Comparison of ENCODE assay signal across 1 cellular context in the genomic region with DNA sequence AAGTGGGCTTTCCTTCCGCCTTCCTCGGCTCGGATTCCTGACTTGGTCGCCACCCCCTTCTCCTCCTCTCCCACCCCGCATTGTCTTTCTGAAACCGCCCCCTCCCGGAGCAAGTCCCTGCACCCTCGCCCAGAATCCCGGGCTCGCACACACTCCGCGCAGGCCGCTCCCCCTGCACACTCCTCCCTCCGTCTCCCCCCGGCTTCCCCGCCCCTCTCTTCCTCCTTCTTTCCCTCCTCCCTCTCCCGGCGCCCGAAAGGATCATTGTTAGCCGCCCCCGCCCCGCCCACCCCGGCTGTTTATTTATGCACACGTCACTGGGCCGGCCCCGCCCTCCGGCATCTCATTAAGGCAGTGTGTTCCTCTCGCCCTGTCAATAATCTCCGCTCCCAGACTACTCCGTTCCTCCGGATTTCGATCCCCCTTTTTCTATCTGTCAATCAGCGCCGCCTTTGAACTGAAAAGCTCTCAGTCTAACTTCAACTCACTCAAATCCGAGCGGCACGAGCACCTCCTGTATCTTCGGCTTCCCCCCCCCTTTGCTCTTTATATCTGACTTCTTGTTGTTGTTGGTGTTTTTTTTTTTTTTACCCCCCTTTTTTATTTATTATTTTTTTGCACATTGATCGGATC.
A peak's percentile ranks its signal among the peaks of the same experiment; 100 is the strongest.
TF ChIP-seq lines count a peak whose summit lies in the region.

A gene (plus strand): TSS at position 373 of the 633 bp plus-strand sequence. CDS start 510 bp downstream, outside the sequence.

TF ChIP-seq in HepG2, 621 proteins besides CTCF, POLR2A, EP300 and RAD21 (continued from another document and continues in another):
- TF ChIP-seq, protein P1, sequence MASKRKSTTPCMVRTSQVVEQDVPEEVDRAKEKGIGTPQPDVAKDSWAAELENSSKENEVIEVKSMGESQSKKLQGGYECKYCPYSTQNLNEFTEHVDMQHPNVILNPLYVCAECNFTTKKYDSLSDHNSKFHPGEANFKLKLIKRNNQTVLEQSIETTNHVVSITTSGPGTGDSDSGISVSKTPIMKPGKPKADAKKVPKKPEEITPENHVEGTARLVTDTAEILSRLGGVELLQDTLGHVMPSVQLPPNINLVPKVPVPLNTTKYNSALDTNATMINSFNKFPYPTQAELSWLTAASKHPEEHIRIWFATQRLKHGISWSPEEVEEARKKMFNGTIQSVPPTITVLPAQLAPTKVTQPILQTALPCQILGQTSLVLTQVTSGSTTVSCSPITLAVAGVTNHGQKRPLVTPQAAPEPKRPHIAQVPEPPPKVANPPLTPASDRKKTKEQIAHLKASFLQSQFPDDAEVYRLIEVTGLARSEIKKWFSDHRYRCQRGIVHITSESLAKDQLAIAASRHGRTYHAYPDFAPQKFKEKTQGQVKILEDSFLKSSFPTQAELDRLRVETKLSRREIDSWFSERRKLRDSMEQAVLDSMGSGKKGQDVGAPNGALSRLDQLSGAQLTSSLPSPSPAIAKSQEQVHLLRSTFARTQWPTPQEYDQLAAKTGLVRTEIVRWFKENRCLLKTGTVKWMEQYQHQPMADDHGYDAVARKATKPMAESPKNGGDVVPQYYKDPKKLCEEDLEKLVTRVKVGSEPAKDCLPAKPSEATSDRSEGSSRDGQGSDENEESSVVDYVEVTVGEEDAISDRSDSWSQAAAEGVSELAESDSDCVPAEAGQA (IDR thresholded peaks at IDR 0.05; ENCODE audit: low read depth) = no peak
- TF ChIP-seq, protein P1 (CRISPR knock-in tag; IDR thresholded peaks at IDR 0.05; ENCODE audit: borderline replicate concordance) = no peak
- TF ChIP-seq NFATC3 (CRISPR knock-in tag; IDR thresholded peaks at IDR 0.05) = no peak
- TF ChIP-seq, protein P2, sequence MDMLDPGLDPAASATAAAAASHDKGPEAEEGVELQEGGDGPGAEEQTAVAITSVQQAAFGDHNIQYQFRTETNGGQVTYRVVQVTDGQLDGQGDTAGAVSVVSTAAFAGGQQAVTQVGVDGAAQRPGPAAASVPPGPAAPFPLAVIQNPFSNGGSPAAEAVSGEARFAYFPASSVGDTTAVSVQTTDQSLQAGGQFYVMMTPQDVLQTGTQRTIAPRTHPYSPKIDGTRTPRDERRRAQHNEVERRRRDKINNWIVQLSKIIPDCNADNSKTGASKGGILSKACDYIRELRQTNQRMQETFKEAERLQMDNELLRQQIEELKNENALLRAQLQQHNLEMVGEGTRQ (IDR thresholded peaks at IDR 0.05; ENCODE audit: low read depth, low read length) = no peak
- TF ChIP-seq, protein P2 (CRISPR knock-in tag; IDR thresholded peaks at IDR 0.05; ENCODE audit: borderline replicate concordance) = no peak
- no peak for TF ChIP-seq TAF1 (CRISPR knock-in tag; IDR thresholded peaks at IDR 0.05)
- TF ChIP-seq, protein P3, sequence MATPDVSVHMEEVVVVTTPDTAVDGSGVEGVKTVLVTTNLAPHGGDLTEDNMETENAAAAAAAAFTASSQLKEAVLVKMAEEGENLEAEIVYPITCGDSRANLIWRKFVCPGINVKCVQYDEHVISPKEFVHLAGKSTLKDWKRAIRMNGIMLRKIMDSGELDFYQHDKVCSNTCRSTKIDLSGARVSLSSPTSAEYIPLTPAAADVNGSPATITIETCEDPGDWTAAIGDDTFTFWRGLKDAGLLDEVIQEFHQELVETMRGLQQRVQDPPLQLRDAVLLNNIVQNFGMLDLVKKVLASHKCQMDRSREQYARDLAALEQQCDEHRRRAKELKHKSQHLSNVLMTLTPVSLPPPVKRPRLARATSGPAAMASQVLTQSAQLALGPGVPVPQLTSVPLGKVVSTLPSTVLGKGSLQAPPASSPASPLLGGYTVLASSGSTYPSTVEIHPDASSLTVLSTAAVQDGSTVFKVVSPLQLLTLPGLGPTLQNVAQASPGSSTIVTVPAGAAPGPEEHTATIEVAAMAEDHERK (CRISPR knock-in tag; IDR thresholded peaks at IDR 0.05; ENCODE audit: low read depth) = no peak
- TF ChIP-seq FOXK1 (CRISPR knock-in tag; IDR thresholded peaks at IDR 0.05; ENCODE audit: borderline replicate concordance, low read depth) = no peak
- no peak for TF ChIP-seq ZNF101 (CRISPR knock-in tag; IDR thresholded peaks at IDR 0.05; ENCODE audit: borderline replicate concordance, low read depth)
- TF ChIP-seq, protein P4, sequence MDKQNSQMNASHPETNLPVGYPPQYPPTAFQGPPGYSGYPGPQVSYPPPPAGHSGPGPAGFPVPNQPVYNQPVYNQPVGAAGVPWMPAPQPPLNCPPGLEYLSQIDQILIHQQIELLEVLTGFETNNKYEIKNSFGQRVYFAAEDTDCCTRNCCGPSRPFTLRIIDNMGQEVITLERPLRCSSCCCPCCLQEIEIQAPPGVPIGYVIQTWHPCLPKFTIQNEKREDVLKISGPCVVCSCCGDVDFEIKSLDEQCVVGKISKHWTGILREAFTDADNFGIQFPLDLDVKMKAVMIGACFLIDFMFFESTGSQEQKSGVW (CRISPR knock-in tag; IDR thresholded peaks at IDR 0.05; ENCODE audit: borderline replicate concordance) = no peak
- TF ChIP-seq ZNF737 (CRISPR knock-in tag; IDR thresholded peaks at IDR 0.05; ENCODE audit: borderline replicate concordance) = no peak
- TF ChIP-seq, protein P5, sequence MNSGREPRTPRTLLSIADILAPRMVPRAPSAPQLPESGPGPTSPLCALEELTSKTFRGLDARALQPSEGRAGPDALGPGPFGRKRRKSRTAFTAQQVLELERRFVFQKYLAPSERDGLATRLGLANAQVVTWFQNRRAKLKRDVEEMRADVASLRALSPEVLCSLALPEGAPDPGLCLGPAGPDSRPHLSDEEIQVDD (CRISPR knock-in tag; IDR thresholded peaks at IDR 0.05; ENCODE audit: borderline replicate concordance) = no peak
- TF ChIP-seq ZBTB21 (CRISPR knock-in tag; IDR thresholded peaks at IDR 0.05) = no peak
- no peak for TF ChIP-seq PPARG (CRISPR knock-in tag; conservative IDR thresholded peaks at IDR 0.05)
- TF ChIP-seq, protein P6, sequence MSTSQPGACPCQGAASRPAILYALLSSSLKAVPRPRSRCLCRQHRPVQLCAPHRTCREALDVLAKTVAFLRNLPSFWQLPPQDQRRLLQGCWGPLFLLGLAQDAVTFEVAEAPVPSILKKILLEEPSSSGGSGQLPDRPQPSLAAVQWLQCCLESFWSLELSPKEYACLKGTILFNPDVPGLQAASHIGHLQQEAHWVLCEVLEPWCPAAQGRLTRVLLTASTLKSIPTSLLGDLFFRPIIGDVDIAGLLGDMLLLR (CRISPR knock-in tag; IDR thresholded peaks at IDR 0.05) = no peak
- no peak for TF ChIP-seq PTBP1 (IDR thresholded peaks at IDR 0.05; ENCODE audit: low read depth, low read length, poor library complexity, severe bottlenecking)
- TF ChIP-seq TEAD2 (CRISPR knock-in tag; IDR thresholded peaks at IDR 0.05) = no peak
- no peak for TF ChIP-seq ZNF564 (CRISPR knock-in tag; IDR thresholded peaks at IDR 0.05)
- TF ChIP-seq ZFP82 (CRISPR knock-in tag; IDR thresholded peaks at IDR 0.05; ENCODE audit: borderline replicate concordance) = peak; percentile 62; the same call in 1 of the 2 replicates
- no peak for TF ChIP-seq GATAD1 (CRISPR knock-in tag; IDR thresholded peaks at IDR 0.05)
- TF ChIP-seq ZFP36 (IDR thresholded peaks at IDR 0.05; ENCODE audit: borderline replicate concordance, low read depth, low read length, partially characterized antibody) = no peak
- TF ChIP-seq ZNF446 (CRISPR knock-in tag; IDR thresholded peaks at IDR 0.05) = no peak
- TF ChIP-seq, protein P7, sequence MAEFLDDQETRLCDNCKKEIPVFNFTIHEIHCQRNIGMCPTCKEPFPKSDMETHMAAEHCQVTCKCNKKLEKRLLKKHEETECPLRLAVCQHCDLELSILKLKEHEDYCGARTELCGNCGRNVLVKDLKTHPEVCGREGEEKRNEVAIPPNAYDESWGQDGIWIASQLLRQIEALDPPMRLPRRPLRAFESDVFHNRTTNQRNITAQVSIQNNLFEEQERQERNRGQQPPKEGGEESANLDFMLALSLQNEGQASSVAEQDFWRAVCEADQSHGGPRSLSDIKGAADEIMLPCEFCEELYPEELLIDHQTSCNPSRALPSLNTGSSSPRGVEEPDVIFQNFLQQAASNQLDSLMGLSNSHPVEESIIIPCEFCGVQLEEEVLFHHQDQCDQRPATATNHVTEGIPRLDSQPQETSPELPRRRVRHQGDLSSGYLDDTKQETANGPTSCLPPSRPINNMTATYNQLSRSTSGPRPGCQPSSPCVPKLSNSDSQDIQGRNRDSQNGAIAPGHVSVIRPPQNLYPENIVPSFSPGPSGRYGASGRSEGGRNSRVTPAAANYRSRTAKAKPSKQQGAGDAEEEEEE (CRISPR knock-in tag; IDR thresholded peaks at IDR 0.05; ENCODE audit: borderline replicate concordance) = no peak
- no peak for TF ChIP-seq NR3C1 (CRISPR knock-in tag; IDR thresholded peaks at IDR 0.05)
- TF ChIP-seq HNRNPLL (IDR thresholded peaks at IDR 0.05; ENCODE audit: low read depth, low read length, poor library complexity, severe bottlenecking) = peak; percentile 37
- no peak for TF ChIP-seq MYNN (CRISPR knock-in tag; IDR thresholded peaks at IDR 0.05; ENCODE audit: low read depth)
- TF ChIP-seq KMT2B (CRISPR knock-in tag; IDR thresholded peaks at IDR 0.05) = no peak
- peak; percentile 53 for TF ChIP-seq ZFX (CRISPR knock-in tag; IDR thresholded peaks at IDR 0.05; ENCODE audit: low read depth)
- TF ChIP-seq CBX2 (IDR thresholded peaks at IDR 0.05; ENCODE audit: low read depth, low read length) = no peak
- no peak for TF ChIP-seq CBX2 (CRISPR knock-in tag; IDR thresholded peaks at IDR 0.05; ENCODE audit: low read depth)
- no peak for TF ChIP-seq YY1 (IDR thresholded peaks at IDR 0.05; ENCODE audit: insufficient read depth, insufficient replicate concordance, low read depth, low read length)
- TF ChIP-seq, protein P8, sequence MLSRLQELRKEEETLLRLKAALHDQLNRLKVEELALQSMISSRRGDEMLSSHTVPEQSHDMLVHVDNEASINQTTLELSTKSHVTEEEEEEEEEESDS (CRISPR knock-in tag; IDR thresholded peaks at IDR 0.05; ENCODE audit: borderline replicate concordance) = no peak
- no peak for TF ChIP-seq ZNF225 (CRISPR knock-in tag; IDR thresholded peaks at IDR 0.05)
- no peak for TF ChIP-seq TOE1 (CRISPR knock-in tag; IDR thresholded peaks at IDR 0.05)
- no peak for TF ChIP-seq ZNF850 (CRISPR knock-in tag; conservative IDR thresholded peaks at IDR 0.05)
- TF ChIP-seq ZNF572 (CRISPR knock-in tag; IDR thresholded peaks at IDR 0.05) = no peak
- no peak for TF ChIP-seq ZFP41 (CRISPR knock-in tag; IDR thresholded peaks at IDR 0.05; ENCODE audit: borderline replicate concordance)
- TF ChIP-seq, protein P9, sequence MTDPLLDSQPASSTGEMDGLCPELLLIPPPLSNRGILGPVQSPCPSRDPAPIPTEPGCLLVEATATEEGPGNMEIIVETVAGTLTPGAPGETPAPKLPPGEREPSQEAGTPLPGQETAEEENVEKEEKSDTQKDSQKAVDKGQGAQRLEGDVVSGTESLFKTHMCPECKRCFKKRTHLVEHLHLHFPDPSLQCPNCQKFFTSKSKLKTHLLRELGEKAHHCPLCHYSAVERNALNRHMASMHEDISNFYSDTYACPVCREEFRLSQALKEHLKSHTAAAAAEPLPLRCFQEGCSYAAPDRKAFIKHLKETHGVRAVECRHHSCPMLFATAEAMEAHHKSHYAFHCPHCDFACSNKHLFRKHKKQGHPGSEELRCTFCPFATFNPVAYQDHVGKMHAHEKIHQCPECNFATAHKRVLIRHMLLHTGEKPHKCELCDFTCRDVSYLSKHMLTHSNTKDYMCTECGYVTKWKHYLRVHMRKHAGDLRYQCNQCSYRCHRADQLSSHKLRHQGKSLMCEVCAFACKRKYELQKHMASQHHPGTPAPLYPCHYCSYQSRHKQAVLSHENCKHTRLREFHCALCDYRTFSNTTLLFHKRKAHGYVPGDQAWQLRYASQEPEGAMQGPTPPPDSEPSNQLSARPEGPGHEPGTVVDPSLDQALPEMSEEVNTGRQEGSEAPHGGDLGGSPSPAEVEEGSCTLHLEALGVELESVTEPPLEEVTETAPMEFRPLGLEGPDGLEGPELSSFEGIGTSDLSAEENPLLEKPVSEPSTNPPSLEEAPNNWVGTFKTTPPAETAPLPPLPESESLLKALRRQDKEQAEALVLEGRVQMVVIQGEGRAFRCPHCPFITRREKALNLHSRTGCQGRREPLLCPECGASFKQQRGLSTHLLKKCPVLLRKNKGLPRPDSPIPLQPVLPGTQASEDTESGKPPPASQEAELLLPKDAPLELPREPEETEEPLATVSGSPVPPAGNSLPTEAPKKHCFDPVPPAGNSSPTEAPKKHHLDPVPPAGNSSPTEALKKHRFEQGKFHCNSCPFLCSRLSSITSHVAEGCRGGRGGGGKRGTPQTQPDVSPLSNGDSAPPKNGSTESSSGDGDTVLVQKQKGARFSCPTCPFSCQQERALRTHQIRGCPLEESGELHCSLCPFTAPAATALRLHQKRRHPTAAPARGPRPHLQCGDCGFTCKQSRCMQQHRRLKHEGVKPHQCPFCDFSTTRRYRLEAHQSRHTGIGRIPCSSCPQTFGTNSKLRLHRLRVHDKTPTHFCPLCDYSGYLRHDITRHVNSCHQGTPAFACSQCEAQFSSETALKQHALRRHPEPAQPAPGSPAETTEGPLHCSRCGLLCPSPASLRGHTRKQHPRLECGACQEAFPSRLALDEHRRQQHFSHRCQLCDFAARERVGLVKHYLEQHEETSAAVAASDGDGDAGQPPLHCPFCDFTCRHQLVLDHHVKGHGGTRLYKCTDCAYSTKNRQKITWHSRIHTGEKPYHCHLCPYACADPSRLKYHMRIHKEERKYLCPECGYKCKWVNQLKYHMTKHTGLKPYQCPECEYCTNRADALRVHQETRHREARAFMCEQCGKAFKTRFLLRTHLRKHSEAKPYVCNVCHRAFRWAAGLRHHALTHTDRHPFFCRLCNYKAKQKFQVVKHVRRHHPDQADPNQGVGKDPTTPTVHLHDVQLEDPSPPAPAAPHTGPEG (CRISPR knock-in tag; IDR thresholded peaks at IDR 0.05) = no peak
- no peak for TF ChIP-seq SRSF4 (IDR thresholded peaks at IDR 0.05; ENCODE audit: low read depth, low read length, poor library complexity, severe bottlenecking)
- no peak for TF ChIP-seq ZNF143 (CRISPR knock-in tag; IDR thresholded peaks at IDR 0.05)
- TF ChIP-seq SOX5 (CRISPR knock-in tag; IDR thresholded peaks at IDR 0.05; ENCODE audit: borderline replicate concordance) = peak; percentile 83
- no peak for TF ChIP-seq ZNF235 (CRISPR knock-in tag; IDR thresholded peaks at IDR 0.05; ENCODE audit: borderline replicate concordance)
- no peak for TF ChIP-seq ZNF232 (CRISPR knock-in tag; IDR thresholded peaks at IDR 0.05; ENCODE audit: borderline replicate concordance)
